ENCODE assay signal across 8 cellular contexts in the genomic region with DNA sequence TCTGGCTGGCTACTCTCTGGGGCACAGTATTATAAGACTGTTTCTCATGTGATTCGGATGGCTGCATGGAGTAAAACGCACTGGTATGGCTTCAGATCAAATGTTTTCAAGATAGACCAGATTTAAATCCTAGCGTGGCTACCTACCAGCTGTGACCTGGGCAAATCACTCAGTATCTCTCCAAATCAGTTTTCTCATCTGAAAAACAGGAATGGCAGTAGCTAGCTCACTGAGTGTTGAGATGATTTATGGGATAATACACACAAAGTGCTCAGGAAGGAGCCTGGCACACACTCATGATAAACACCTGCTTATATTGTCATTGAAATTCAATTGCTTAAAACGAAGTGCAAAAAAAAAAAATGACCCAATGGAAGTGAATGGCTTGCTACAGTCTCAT. TPM values are rescaled to one million over a fixed set of nuclear protein-coding genes. Genes with fewer than 3 reads are reported as not detected.
"Had no signal": no experiment of that assay in that cellular context is flagged by ENCODE, and none has a peak within 500 bp of the region (broad histone marks: within the 10 kb centered on the region; RNA-seq: fewer than 3 reads in every experiment).

No MANE protein-coding gene starts in this region.

RNA-seq across cellular contexts. Expression of a gene that starts 10.9 kb away (rescaled TPM):
- total RNA-seq: epithelial cell of proximal tubule; esophagus squamous epithelium; left lobe of liver; lower leg skin; mammary epithelial cell; mesenteric fat pad; naive thymus-derived CD4-positive, alpha-beta T cell; right lobe of liver had no signal
